8 cellular contexts compared by ENCODE assay signal in genomic region chr11:124738713-124739478, GRCh38. TPM values are rescaled to one million over a fixed set of nuclear protein-coding genes. Genes with fewer than 3 reads are reported as not detected.
DNase-seq lines count a peak whose midpoint lies in the region; ATAC-seq and TF ChIP-seq lines count a peak whose summit lies in the region.

No MANE protein-coding gene starts in this region.

- H3K27ac Mint-ChIP-seq in T-helper 2 cell treated with Interferon-gamma antibody and Interleukin-4, amounts not matched to agents 5 μg/mL and 100 μg/mL, for 36 hours, result no peak overlapping the region
- H3K27ac Mint-ChIP-seq in activated B cell treated with CpG ODN at 0.5 μM for 24 hours, result no peak overlapping the region

- TF ChIP-seq CTCF in activated B cell treated with CpG ODN at 0.5 μM for 24 hours (IDR thresholded peaks at IDR 0.05), result no peak
- TF ChIP-seq CTCF in foreskin fibroblast (IDR thresholded peaks at IDR 0.05; ENCODE audit: low read depth, low read length), result no peak
- TF ChIP-seq CTCF in spleen (IDR thresholded peaks at IDR 0.05 in 8 of 11, conservative IDR thresholded peaks at IDR 0.05 in 3 of 11), result no peak
- no peak for TF ChIP-seq CTCF in GM20000 (IDR thresholded peaks at IDR 0.05; ENCODE audit: extremely low read depth, missing control alignments)

- DNase-seq in T-helper 2 cell treated with Interferon-gamma antibody and Interleukin-4, amounts not matched to agents 5 μg/mL and 100 μg/mL, for 36 hours (ENCODE audit: low spot score), result no peak
- no peak for DNase-seq in T-helper 2 cell
- no peak for DNase-seq in activated B cell treated with CpG ODN at 0.5 μM for 24 hours
- DNase-seq in foreskin fibroblast, result no peak
- DNase-seq in spleen, result peak; percentile 72
- no peak for DNase-seq in activated effector memory CD4-positive, alpha-beta T cell treated with Interleukin-2 at 50 U/mL for 16 hours
- DNase-seq in GM20000 (ENCODE audit: low spot score), result no peak
- no peak for DNase-seq in SK-N-DZ (ENCODE audit: low spot score)

- H3K4me1 ChIP-seq in spleen, result peaks cover 9 to 43% (median 18%) of the 10 kb centered on the region in 6 donors

- no peak for ATAC-seq in activated B cell treated with CpG ODN at 0.5 μM for 24 hours (ENCODE audit: low read depth)

- no peaks in the 10 kb centered on the region for H3K9me3 ChIP-seq in spleen

- peaks cover 0 to 31% (median 0%) of the 10 kb centered on the region in 7 donors for H3K27me3 ChIP-seq in spleen (replicated peaks in 1 of 7)

- H3K4me1 Mint-ChIP-seq in T-helper 2 cell treated with Interferon-gamma antibody and Interleukin-4, amounts not matched to agents 5 μg/mL and 100 μg/mL, for 36 hours (ENCODE audit: low read depth), result peaks cover 12% of the 10 kb centered on the region
- H3K4me1 Mint-ChIP-seq in activated B cell treated with CpG ODN at 0.5 μM for 24 hours, result peaks cover 19% of the 10 kb centered on the region

- H3K27me3 Mint-ChIP-seq in T-helper 2 cell treated with Interferon-gamma antibody and Interleukin-4, amounts not matched to agents 5 μg/mL and 100 μg/mL, for 36 hours (ENCODE audit: low read depth), result peaks cover 57% of the 10 kb centered on the region
- no peaks in the 10 kb centered on the region for H3K27me3 Mint-ChIP-seq in activated B cell treated with CpG ODN at 0.5 μM for 24 hours

- H3K4me3 Mint-ChIP-seq in T-helper 2 cell treated with Interferon-gamma antibody and Interleukin-4, amounts not matched to agents 5 μg/mL and 100 μg/mL, for 36 hours, result peak overlapping the region; percentile 80
- peak overlapping the region; percentile 83 for H3K4me3 Mint-ChIP-seq in activated B cell treated with CpG ODN at 0.5 μM for 24 hours

- CTCF ChIA-PET in activated B cell treated with CpG ODN at 0.5 μM for 24 hours (lab: Charles Lee), result interaction anchor here (0.7 to 2.7 kb wide), 2 partner anchors 65 to 69 kb away, joined by 3 to 15 read pairs; partner anchors contain the start of genes SIAE and SPA17

- H3K36me3 Mint-ChIP-seq in T-helper 2 cell treated with Interferon-gamma antibody and Interleukin-4, amounts not matched to agents 5 μg/mL and 100 μg/mL, for 36 hours (ENCODE audit: low read depth), result no peaks in the 10 kb centered on the region
- H3K36me3 Mint-ChIP-seq in activated B cell treated with CpG ODN at 0.5 μM for 24 hours (ENCODE audit: low read depth), result no peaks in the 10 kb centered on the region

- POLR2A ChIA-PET in activated B cell treated with CpG ODN at 0.5 μM for 24 hours (lab: Charles Lee), result interaction anchor here (2.0 kb wide), 1 partner anchor 65 kb away, joined by 9 read pairs; the partner anchor contains the start of genes SIAE and SPA17

- 86 to 90% (median 88%) methylated on average over 21 of the region's 21 CpGs for WGBS in spleen, 5 donors

- no peaks in the 10 kb centered on the region for H3K9me3 Mint-ChIP-seq in T-helper 2 cell treated with Interferon-gamma antibody and Interleukin-4, amounts not matched to agents 5 μg/mL and 100 μg/mL, for 36 hours
- H3K9me3 Mint-ChIP-seq in activated B cell treated with CpG ODN at 0.5 μM for 24 hours, result no peaks in the 10 kb centered on the region

- peak overlapping the region in 1 of 8 donors; percentile 73 for H3K27ac ChIP-seq in spleen

- no peak for TF ChIP-seq POLR2A in spleen (IDR thresholded peaks at IDR 0.05)

- peak overlapping the region; percentile 51 to 53 for H3K4me3 ChIP-seq in foreskin fibroblast (ENCODE audit: low read depth in 1 of 2, low read length in 2 of 2)
- peak overlapping the region in 3 of 8 donors; percentile 59 to 79 (median 62) for H3K4me3 ChIP-seq in spleen

- intact Hi-C loops in activated B cell treated with CpG ODN at 0.5 μM for 24 hours (cut with micrococcal nuclease) (loop anchor here (1.0 kb wide), 2 partner anchors 8 to 66 kb away; partner anchors contain the start of genes SIAE and SPA17), spleen (cut with DNase I; ENCODE audit: low total_unique reads) (no loop called here)

- no peaks in the 10 kb centered on the region for H3K36me3 ChIP-seq in spleen

RNA-seq across cellular contexts. Expression of gene NRGN, which starts 0.8 kb away (rescaled TPM):
- 0.69 and 1.0 TPM in 2 replicates for total RNA-seq in activated B cell treated with CpG ODN at 0.5 μM for 24 hours
- total RNA-seq in spleen, result 10 to 100 TPM; 29.0 to 61.2 (median 46.5) TPM
- 10 to 100 TPM; 12.7 to 24.2 (median 15.9) TPM for polyA plus RNA-seq in spleen
- polyA plus RNA-seq in SK-N-DZ (2014; cell fraction: cytosol; rRNA removed), result 4.6 and 5.8 TPM in 2 replicates
- polyA plus RNA-seq in SK-N-DZ (2014; cell fraction: nucleus; rRNA removed), result 4.3 and 7.7 TPM in 2 replicates

RNA-seq across cellular contexts. Expression of gene VSIG2, which starts 13.2 kb away (rescaled TPM):
- total RNA-seq in activated B cell treated with CpG ODN at 0.5 μM for 24 hours (0.20 TPM in 2 replicates), spleen (1 to 10 TPM in 2 of 7 donors, under 1 TPM in 2, not detected in 3; 0.43 to 1.5 (median 1.0) TPM)
- 1 to 10 TPM in 2 of 3 donors, under 1 TPM in 1; 0.47 to 2.1 (median 2.0) TPM for polyA plus RNA-seq in spleen
- polyA plus RNA-seq in SK-N-DZ (2014; cell fraction: cytosol; rRNA removed), result 0.21 and 0.41 TPM in 2 replicates
- polyA plus RNA-seq in SK-N-DZ (2014; cell fraction: nucleus; rRNA removed), result 1.2 and 2.7 TPM in 2 replicates

RNA-seq across cellular contexts. Expression of gene ESAM, which starts 23.2 kb away (rescaled TPM):
- total RNA-seq in activated B cell treated with CpG ODN at 0.5 μM for 24 hours, result 2.3 and 4.0 TPM in 2 replicates
- total RNA-seq in spleen, result 10 to 100 TPM; 16.2 to 49.2 (median 29.2) TPM
- 10 to 100 TPM; 14.3 to 30.9 (median 18.0) TPM for polyA plus RNA-seq in spleen
- 0.27 TPM in 1 of 2 replicates, not detected in the other for polyA plus RNA-seq in SK-N-DZ (2014; cell fraction: cytosol; rRNA removed)
- 0.22 and 0.64 TPM in 2 replicates for polyA plus RNA-seq in SK-N-DZ (2014; cell fraction: nucleus; rRNA removed)

Comparison
In these comparisons a context has a peak if more than half of its experiments do, and no peak if none do; other contexts are left out.
1. RNA of gene NRGN, which starts 0.8 kb away (total RNA-seq): 29.0 to 61.2 TPM in spleen; 0.69 to 1.0 TPM in activated B cell treated with CpG ODN at 0.5 μM for 24 hours; every median in the first group is over 10 times any median in the second.